In genomic region chr16:10655415-10655977, GRCh38 we compare ENCODE assay signal across 2 cellular contexts.
A peak's percentile ranks its signal among the peaks of the same experiment; 100 is the strongest.
TF ChIP-seq lines count a peak whose summit lies in the region.

No MANE protein-coding gene starts in this region.

TF ChIP-seq in HepG2, 621 proteins besides CTCF, POLR2A, EP300 and RAD21 (continues in another document):
- TF ChIP-seq TEF (CRISPR knock-in tag; IDR thresholded peaks at IDR 0.05) (peak; percentile 27; the same call in 1 of the 2 replicates), FOXJ3 (CRISPR knock-in tag; IDR thresholded peaks at IDR 0.05; ENCODE audit: borderline replicate concordance) (0 out of 2 replicates have a peak, but pooled peaks have one; percentile 21), ZNF777 (CRISPR knock-in tag; IDR thresholded peaks at IDR 0.05) (0 out of 2 replicates have a peak, but pooled peaks have one; percentile 32), ZNF772 (CRISPR knock-in tag; IDR thresholded peaks at IDR 0.05) (no peak), ELF3 (CRISPR knock-in tag; IDR thresholded peaks at IDR 0.05) (peak; percentile 53; the same call in 1 of the 2 replicates), CENPT (CRISPR knock-in tag; IDR thresholded peaks at IDR 0.05; ENCODE audit: low read depth) (no peak), THAP11 (CRISPR knock-in tag; IDR thresholded peaks at IDR 0.05) (peak; percentile 92), HMG20A (CRISPR knock-in tag; IDR thresholded peaks at IDR 0.05; ENCODE audit: borderline replicate concordance) (0 out of 2 replicates have a peak, but pooled peaks have one; percentile 4), TAF15 (IDR thresholded peaks at IDR 0.05; ENCODE audit: low read depth, low read length, poor library complexity, severe bottlenecking) (no peak), ARID5B (CRISPR knock-in tag; IDR thresholded peaks at IDR 0.05) (0 out of 2 replicates have a peak, but pooled peaks have one; percentile 3), ZNF143 (CRISPR knock-in tag; IDR thresholded peaks at IDR 0.05) (peak; percentile 51; the same call in 1 of the 2 replicates), AKNA (CRISPR knock-in tag; IDR thresholded peaks at IDR 0.05; ENCODE audit: borderline replicate concordance) (no peak), ZNF12 (CRISPR knock-in tag; IDR thresholded peaks at IDR 0.05) (no peak), ZGPAT (CRISPR knock-in tag; IDR thresholded peaks at IDR 0.05) (0 out of 2 replicates have a peak, but pooled peaks have one; percentile 41), ISL2 (CRISPR knock-in tag; IDR thresholded peaks at IDR 0.05) (0 out of 2 replicates have a peak, but pooled peaks have one; percentile 10), RCOR2 (CRISPR knock-in tag; IDR thresholded peaks at IDR 0.05) (peak; percentile 24; the same call in 1 of the 2 replicates), IRX3 (CRISPR knock-in tag; IDR thresholded peaks at IDR 0.05; ENCODE audit: borderline replicate concordance, low read depth) (no peak)

TF ChIP-seq in GM12878, 131 proteins besides CTCF, POLR2A, EP300 and RAD21 (continued from another document):
- TF ChIP-seq GABPA (IDR thresholded peaks at IDR 0.05; ENCODE audit: low read depth) = no peak
